ENCODE assay signal across 15 cellular contexts in genomic region chr20:43984587-43984986, GRCh38.
DNase-seq lines count a peak whose midpoint lies in the region; ATAC-seq and TF ChIP-seq lines count a peak whose summit lies in the region.
"Had no signal": no experiment of that assay in that cellular context is flagged by ENCODE, and none has a peak within 500 bp of the region (broad histone marks: within the 10 kb centered on the region; RNA-seq: fewer than 3 reads in every experiment).

No MANE protein-coding gene starts in this region.

- no peak overlapping the region for H3K4me3 Mint-ChIP-seq in nephron
- H3K4me3 Mint-ChIP-seq: CD4-positive, CD25-positive, alpha-beta regulatory T cell had no signal

- H3K4me1 Mint-ChIP-seq in nephron = peaks cover 7% of the 10 kb centered on the region

- no peaks in the 10 kb centered on the region for H3K36me3 ChIP-seq in colonic mucosa
- no peaks in the 10 kb centered on the region for H3K36me3 ChIP-seq in upper lobe of left lung

- H3K27ac Mint-ChIP-seq in nephron = peak overlapping the region in 2 of 3 experiments; percentile 43 to 55

- H3K27ac ChIP-seq in colonic mucosa (peak overlapping the region; percentile 87), upper lobe of left lung (peak overlapping the region in 3 of 4 donors; percentile 52 to 72 (median 63))

- DNase-seq in colonic mucosa = peak; percentile 64
- DNase-seq in left colon = peak; percentile 45 to 48
- no peak for DNase-seq in upper lobe of left lung
- DNase-seq in COLO668 (lab: John Stamatoyannopoulos, UW; ENCODE audit: unreplicated experiment) = no peak
- DNase-seq in stimulated activated naive CD4-positive, alpha-beta T cell (lab: John Stamatoyannopoulos, UW) = no peak
- no peak for DNase-seq in KBM-7
- DNase-seq: ACHN; CD4-positive, CD25-positive, alpha-beta regulatory T cell; DND-41; GDM1; NCI-H1930; NCI-H510A; NCI-H82 had no signal

- H3K27me3 ChIP-seq in colonic mucosa (no peaks in the 10 kb centered on the region), upper lobe of left lung (no peaks in the 10 kb centered on the region)

- TF ChIP-seq EP300 in upper lobe of left lung (IDR thresholded peaks at IDR 0.05) = no peak

- H3K4me1 ChIP-seq in colonic mucosa (peaks cover 4% of the 10 kb centered on the region), upper lobe of left lung (peaks cover 13 to 30% (median 15%) of the 10 kb centered on the region in 4 donors)

- intact Hi-C loops in colonic mucosa (cut with DNase I) (loop anchor here (5.0 kb wide), 1 partner anchor 98 kb away; no protein-coding TSS in a partner anchor), left colon (cut with DNase I, micrococcal nuclease) (no loop called here)

- TF ChIP-seq POLR2A in upper lobe of left lung (IDR thresholded peaks at IDR 0.05) = no peak

- in situ Hi-C loops in KBM-7 (cut with MboI; ENCODE audit: low pct_unique_long_range_greater_than_20kb, low sequenced_read_pairs) = no loop called here

- peak; percentile 59 for ATAC-seq in left colon
- ATAC-seq in upper lobe of left lung (ENCODE audit: low FRiP score in 2 of 2) = no peak
- ATAC-seq: HCT116 had no signal

- no peak overlapping the region for H3K4me3 ChIP-seq in colonic mucosa
- no peak overlapping the region for H3K4me3 ChIP-seq in upper lobe of left lung

- peaks cover 3% of the 10 kb centered on the region for H3K9me3 Mint-ChIP-seq in nephron

- H3K9ac ChIP-seq in colonic mucosa (ENCODE audit: low read depth in 2 of 2, low read length in 2 of 2) = peak overlapping the region in 1 of 2 donors; percentile 54

- H3K27me3 Mint-ChIP-seq in nephron (ENCODE audit: low read depth) = peaks cover 22% of the 10 kb centered on the region
- H3K27me3 Mint-ChIP-seq: CD4-positive, CD25-positive, alpha-beta regulatory T cell had no signal

- TF ChIP-seq CTCF in colonic mucosa (IDR thresholded peaks at IDR 0.05) (no peak), nephron (IDR thresholded peaks at IDR 0.05; ENCODE audit: unreplicated experiment in 3 of 3) (no peak), upper lobe of left lung (IDR thresholded peaks at IDR 0.05) (no peak)

- no peaks in the 10 kb centered on the region for H3K36me3 Mint-ChIP-seq in nephron (ENCODE audit: low read depth)
- H3K36me3 Mint-ChIP-seq: CD4-positive, CD25-positive, alpha-beta regulatory T cell had no signal

- 56 to 61% methylated on average over 4 of the region's 4 CpGs for WGBS in upper lobe of left lung, 2 donors

- H3K9me3 ChIP-seq in colonic mucosa (no peaks in the 10 kb centered on the region), upper lobe of left lung (no peaks in the 10 kb centered on the region)

Comparison
In these comparisons a context has a peak if more than half of its experiments do, and no peak if none do; other contexts are left out.
1. DNase-seq: peak in colonic mucosa (single experiment) and left colon (2 of 2); none in upper lobe of left lung (0 of 2), COLO668 (single experiment), stimulated activated naive CD4-positive, alpha-beta T cell (0 of 6) and KBM-7 (single experiment).